7 cellular contexts compared by ENCODE assay signal in the genomic region with DNA sequence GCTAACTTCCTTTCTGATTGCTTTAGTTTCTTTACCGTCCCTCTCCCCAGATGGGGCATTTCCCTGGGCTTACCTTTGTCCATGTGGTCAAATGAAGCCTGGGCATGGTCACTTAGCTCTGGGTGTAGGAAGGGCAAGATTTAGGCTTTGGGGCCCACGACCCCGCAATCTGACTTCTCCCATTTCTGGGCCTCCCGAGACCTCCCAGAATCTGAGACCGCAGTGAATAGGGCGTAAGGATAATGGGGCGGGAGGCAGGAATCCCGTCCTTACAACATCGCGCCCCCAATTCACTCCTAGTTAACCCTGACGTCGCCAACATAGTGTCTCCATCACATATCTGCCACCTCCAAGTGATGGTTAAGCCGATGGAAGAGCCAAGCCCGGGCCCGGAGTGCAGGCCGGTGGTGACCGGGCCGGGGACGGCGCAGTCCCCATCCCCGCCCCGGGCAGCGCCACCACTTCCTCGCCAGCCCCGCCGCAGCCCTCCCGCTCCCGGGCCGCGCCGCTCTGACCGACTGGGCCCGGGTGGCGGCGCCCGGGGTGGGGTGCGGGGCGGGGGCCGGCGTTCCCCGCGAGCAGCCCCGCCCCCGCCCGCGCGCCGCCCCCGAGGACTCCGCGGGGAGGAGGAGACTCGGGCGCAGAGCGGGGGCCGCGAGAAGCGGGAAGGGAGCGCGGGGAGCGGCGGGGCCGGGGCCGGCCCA. TPM values are rescaled to one million over a fixed set of nuclear protein-coding genes. Genes with fewer than 3 reads are reported as not detected.
DNase-seq lines count a peak whose midpoint lies in the region; ATAC-seq, FAIRE-seq and TF ChIP-seq lines count a peak whose summit lies in the region.

TSS of gene RHBDL3 (plus strand) at position 641 of the 704 bp plus-strand sequence. CDS start 358 bp downstream, outside the sequence.

- H3K23ac ChIP-seq in mesendoderm (ENCODE audit: low read length), result no peak within 1 kb of the TSS

- H2AK5ac ChIP-seq in mesendoderm (ENCODE audit: low read length), result no peak within 1 kb of the TSS

- H3K4me1 ChIP-seq in OCI-LY3 (ENCODE audit: low read length), result peaks cover 20% of the 10 kb centered on the region
- H3K4me1 ChIP-seq in colonic mucosa, result peaks cover 8% of the 10 kb centered on the region
- peaks cover 8% of the 10 kb centered on the region for H3K4me1 ChIP-seq in mesendoderm (ENCODE audit: control insufficient read depth, low read depth, low read length)

- H3K9ac ChIP-seq in OCI-LY3 (ENCODE audit: low read length) (peak within 1 kb of the TSS; percentile 11), colonic mucosa (ENCODE audit: low read depth in 2 of 2, low read length in 2 of 2) (peak within 1 kb of the TSS in 1 of 2 donors; percentile 64), mesendoderm (ENCODE audit: low read length) (peak within 1 kb of the TSS; percentile 55)

- peak within 1 kb of the TSS; percentile 99 for H3K4me2 ChIP-seq in OCI-LY3 (ENCODE audit: low read length)
- peak within 1 kb of the TSS; percentile 91 for H3K4me2 ChIP-seq in mesendoderm (ENCODE audit: low read length)

- peak within 1 kb of the TSS; percentile 74 for H3K56ac ChIP-seq in mesendoderm (ENCODE audit: low read length)

- ATAC-seq in GM18909 (IDR thresholded peaks at IDR 0.05; ENCODE audit: poor library complexity, unreplicated experiment) (no peak), HG03045 (IDR thresholded peaks at IDR 0.05; ENCODE audit: unreplicated experiment) (no peak)

- H3K27me3 ChIP-seq in OCI-LY3 (ENCODE audit: low read depth, low read length), result peaks cover 86% of the 10 kb centered on the region
- H3K27me3 ChIP-seq in colonic mucosa, result peaks cover 38% of the 10 kb centered on the region
- peaks cover 2% of the 10 kb centered on the region for H3K27me3 ChIP-seq in mesendoderm (ENCODE audit: insufficient read depth, low read length, poor library complexity)

- H2BK120ac ChIP-seq in mesendoderm (ENCODE audit: low read depth, low read length), result no peak within 1 kb of the TSS

- no peak within 1 kb of the TSS for H4K5ac ChIP-seq in mesendoderm (ENCODE audit: low read length)

- H3K9me3 ChIP-seq in OCI-LY3 (ENCODE audit: insufficient read depth, low read length), result no peaks in the 10 kb centered on the region
- no peaks in the 10 kb centered on the region for H3K9me3 ChIP-seq in colonic mucosa

- intact Hi-C loops in colonic mucosa (cut with DNase I), result no loop called here

- H4K8ac ChIP-seq in mesendoderm (ENCODE audit: low read depth, low read length), result no peak within 1 kb of the TSS

- no peak within 1 kb of the TSS for H2BK5ac ChIP-seq in mesendoderm (ENCODE audit: low read length)

- TF ChIP-seq CTCF in GM10266 (IDR thresholded peaks at IDR 0.05; ENCODE audit: control insufficient read depth, insufficient read depth, low read depth, missing control alignments) (no peak), OCI-LY3 (IDR thresholded peaks at IDR 0.05; ENCODE audit: low read depth, low read length) (no peak), colonic mucosa (IDR thresholded peaks at IDR 0.05) (no peak)

- FAIRE-seq in urothelium cell line (lab: Jason Lieb, UNC), result no peak

- H3K36me3 ChIP-seq in OCI-LY3 (replicated peaks; ENCODE audit: low read depth, low read length) (no peaks in the 10 kb centered on the region), colonic mucosa (no peaks in the 10 kb centered on the region), mesendoderm (ENCODE audit: control insufficient read depth, insufficient read depth, low read length) (no peaks in the 10 kb centered on the region)

- no CpG with 5 or more reads among the region's 63 CpGs for WGBS in mesendoderm (ENCODE audit: extremely low coverage, insufficient coverage, low lambda C conversion rate)

- H3K18ac ChIP-seq in mesendoderm (ENCODE audit: low read length), result peak within 1 kb of the TSS; percentile 11

- peak; percentile 63 for DNase-seq in GM10266 (ENCODE audit: extremely low spot score)
- no peak for DNase-seq in colonic mucosa
- peak; percentile 42 for DNase-seq in mesendoderm
- peak; percentile 77 for DNase-seq in urothelium cell line (ENCODE audit: low spot score)

- peak within 1 kb of the TSS; percentile 80 for H3K4me3 ChIP-seq in OCI-LY3 (ENCODE audit: low read length)
- H3K4me3 ChIP-seq in colonic mucosa, result peak within 1 kb of the TSS; percentile 55
- H3K4me3 ChIP-seq in mesendoderm (ENCODE audit: low read length), result peak within 1 kb of the TSS; percentile 41

- H4K20me1 ChIP-seq in OCI-LY3 (ENCODE audit: insufficient read depth, low read length), result peaks cover 25% of the 10 kb centered on the region

- H3K79me1 ChIP-seq in mesendoderm (ENCODE audit: low read length), result no peaks in the 10 kb centered on the region

- H2AFZ ChIP-seq in OCI-LY3 (ENCODE audit: low read depth, low read length), result no peak within 1 kb of the TSS

- H3K4ac ChIP-seq in mesendoderm (ENCODE audit: low read depth, low read length), result no peak within 1 kb of the TSS

- H3K79me2 ChIP-seq in OCI-LY3 (ENCODE audit: low read length) (no peaks in the 10 kb centered on the region), mesendoderm (ENCODE audit: control insufficient read depth, insufficient read depth, low read length) (no peaks in the 10 kb centered on the region)

- H2BK15ac ChIP-seq in mesendoderm (replicated peaks; ENCODE audit: low read depth), result no peak within 1 kb of the TSS

- H3K27ac ChIP-seq in OCI-LY3 (ENCODE audit: low read length), result no peak within 1 kb of the TSS
- no peak within 1 kb of the TSS for H3K27ac ChIP-seq in colonic mucosa
- H3K27ac ChIP-seq in mesendoderm (ENCODE audit: low read depth, low read length), result no peak within 1 kb of the TSS

RNA-seq across cellular contexts. Expression of gene RHBDL3, which starts in this region (rescaled TPM):
- total RNA-seq in colonic mucosa, result under 1 TPM; 0.53 to 0.62 TPM
- 0.72 TPM for polyA plus RNA-seq in mesendoderm (2013, experiment 1 of 2)
- 0.69 TPM for polyA plus RNA-seq in mesendoderm (2013, experiment 2 of 2)
